Comparison of ENCODE assay signal across 18 cellular contexts in genomic region chr11:46640034-46640788, GRCh38.
"Had no signal": no experiment of that assay in that cellular context is flagged by ENCODE, and none has a peak within 500 bp of the region (broad histone marks: within the 10 kb centered on the region; RNA-seq: fewer than 3 reads in every experiment).

No MANE protein-coding gene starts in this region.

- ATAC-seq: left colon; stimulated activated naive CD8-positive, alpha-beta T cell treated with anti-CD3 and anti-CD28 coated beads, Interleukin-15, Interleukin-2, amounts not matched to agents 100 U/mL and 50 U/mL, for 24 hours had no signal

- H3K4me1 Mint-ChIP-seq: neural crest cell had no signal

- H3K4me3 ChIP-seq: right atrium auricular region, vagina had no signal

- DNase-seq: activated CD4-positive, alpha-beta T cell treated with anti-CD3 and anti-CD28 coated beads, Interleukin-2, amount 50 U/mL, for 4 hours; activated CD4-positive, CD25-positive, alpha-beta regulatory T cell treated with anti-CD3 and anti-CD28 coated beads, Interleukin-2, amount 50 U/mL, for 72 hours; activated gamma-delta T cell; cerebellar nuclear complex; cortex of kidney; effector memory CD4-positive, alpha-beta T cell; left colon; mammary epithelial cell; midbrain; stimulated activated naive CD8-positive, alpha-beta T cell treated with anti-CD3 and anti-CD28 coated beads, Interleukin-15, Interleukin-2, amounts not matched to agents 100 U/mL and 50 U/mL, for 24 hours; trophoblast cell had no signal

- H3K9me3 ChIP-seq: right atrium auricular region, vagina had no signal

- H3K4me1 ChIP-seq: right atrium auricular region, vagina had no signal

- H3K27ac ChIP-seq: right atrium auricular region, vagina, VCaP had no signal

- H3K27ac Mint-ChIP-seq: progenitor cell of endocrine pancreas had no signal

- H3K27me3 Mint-ChIP-seq: activated naive CD8-positive, alpha-beta T cell; progenitor cell of endocrine pancreas had no signal

- H3K9me3 Mint-ChIP-seq: neural crest cell had no signal

- H3K4me3 Mint-ChIP-seq: activated naive CD8-positive, alpha-beta T cell; neural crest cell; T-helper 1 cell treated with Interleukin-12 subunit alpha and Interleukin-12 subunit beta and Interleukin-4 antibody, amounts not matched to agents 30 μg/mL and 1 μg/mL, for 36 hours had no signal

- H3K27me3 ChIP-seq: right atrium auricular region, vagina had no signal
